In the genomic region with DNA sequence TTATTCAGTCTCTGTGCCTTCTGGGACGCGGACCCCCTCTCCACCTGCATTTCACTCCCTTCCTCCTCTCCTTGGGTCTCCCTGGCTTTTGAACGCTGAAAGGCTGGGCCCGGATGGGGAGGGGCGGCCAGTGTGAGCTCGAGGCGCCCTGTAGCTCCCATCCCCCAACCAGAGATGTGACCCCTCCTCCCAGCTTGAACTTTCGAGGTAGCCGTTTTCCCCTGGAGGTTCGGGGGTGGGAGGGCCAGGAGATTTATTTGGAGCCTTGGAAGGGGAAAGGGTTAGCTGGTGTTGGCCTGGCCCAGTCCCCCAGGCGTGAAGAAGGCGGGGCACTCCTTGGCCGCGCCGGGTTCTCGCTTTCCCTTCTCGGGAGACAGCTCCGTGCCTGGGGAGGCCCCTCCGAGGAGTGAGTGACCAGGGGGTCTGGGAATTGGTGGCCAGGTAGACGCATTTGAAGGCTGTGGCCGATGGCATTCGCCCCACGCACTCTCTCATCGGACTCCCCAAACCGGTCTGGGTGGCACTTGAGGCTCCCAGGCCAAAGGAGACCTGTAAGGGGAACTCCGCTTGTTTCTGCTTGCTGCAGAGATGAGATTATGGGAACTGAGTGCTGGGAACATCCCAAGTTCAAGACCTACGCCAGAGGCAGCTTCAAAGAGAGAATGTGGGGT, we compare ENCODE assay signal across 9 cellular contexts. TPM values are rescaled to one million over a fixed set of nuclear protein-coding genes. Genes with fewer than 3 reads are reported as not detected.
DNase-seq lines count a peak whose midpoint lies in the region; ATAC-seq and TF ChIP-seq lines count a peak whose summit lies in the region.
"Had no signal": no experiment of that assay in that cellular context is flagged by ENCODE, and none has a peak within 500 bp of the region (broad histone marks: within the 10 kb centered on the region; RNA-seq: fewer than 3 reads in every experiment).

No MANE protein-coding gene starts in this region.

- 87% methylated on average over 27 of the region's 27 CpGs for WGBS in SK-N-SH (ENCODE audit: low lambda C conversion rate)
- 3% methylated on average over 6 to 27 of the region's 27 CpGs for WGBS in transverse colon (ENCODE audit: low coverage in 1 of 2), 2 donors

- no peaks in the 10 kb centered on the region for H3K79me2 ChIP-seq in SK-N-SH (ENCODE audit: insufficient read depth)

- H3K27ac Mint-ChIP-seq in effector memory CD8-positive, alpha-beta T cell, result peak overlapping the region; percentile 81 to 86

- in situ Hi-C loops in transverse colon (cut with MboI; ENCODE audit: low pct_ligation_motif_present in 1 of 4, low pct_unique_long_range_greater_than_20kb in 1 of 4, low sequenced_read_pairs in 3 of 4), result no loop called here

- no peaks in the 10 kb centered on the region for H3K9me3 Mint-ChIP-seq in effector memory CD8-positive, alpha-beta T cell

- H3K9me3 ChIP-seq in SK-N-SH (no peaks in the 10 kb centered on the region), transverse colon (no peaks in the 10 kb centered on the region)

- CTCF ChIA-PET in SK-N-SH (lab: Yijun Ruan, JAX), result interaction anchor here (0.8 to 7.7 kb wide), 6 partner anchors 13 to 1160 kb away, joined by 3 to 84 read pairs (median 23); partner anchors contain the start of gene CRYM

- H3K27ac ChIP-seq in SK-N-SH (ENCODE audit: low read depth in 2 of 2, low read length in 1 of 2), result no peak overlapping the region
- peak overlapping the region; percentile 90 to 93 (median 92) for H3K27ac ChIP-seq in transverse colon

- H3K4me1 Mint-ChIP-seq in effector memory CD8-positive, alpha-beta T cell (ENCODE audit: low read depth in 2 of 2), result peaks cover 13% of the 10 kb centered on the region in 2 donors

- peak; percentile 40 for TF ChIP-seq POLR2A in transverse colon (IDR thresholded peaks at IDR 0.05)

- H3K36me3 ChIP-seq in SK-N-SH (replicated peaks in 1 of 2; ENCODE audit: control insufficient read depth in 1 of 2, insufficient read depth in 2 of 2, low read length in 1 of 2) (peaks cover 0 to 7% of the 10 kb centered on the region in 2 experiments), transverse colon (no peaks in the 10 kb centered on the region)

- POLR2A ChIA-PET in SK-N-SH (lab: Yijun Ruan, JAX), result no interaction called here

- intact Hi-C loops in transverse colon (cut with DNase I; ENCODE audit: low total_unique reads), result loop anchor here (2.0 kb wide), 1 partner anchor 141 kb away; no protein-coding TSS in a partner anchor

- peak overlapping the region; percentile 85 for H3K4me2 ChIP-seq in SK-N-SH

- H3K36me3 Mint-ChIP-seq in effector memory CD8-positive, alpha-beta T cell (ENCODE audit: insufficient read depth), result peaks cover 3% of the 10 kb centered on the region

- TF ChIP-seq RAD21 in SK-N-SH (IDR thresholded peaks at IDR 0.05; ENCODE audit: low read length), result no peak

- TF ChIP-seq CTCF in SK-N-SH (IDR thresholded peaks at IDR 0.05) (no peak), transverse colon (IDR thresholded peaks at IDR 0.05) (no peak)

- no peaks in the 10 kb centered on the region for H3K9me2 ChIP-seq in SK-N-SH

- no peak for TF ChIP-seq EP300 in SK-N-SH (IDR thresholded peaks at IDR 0.05; ENCODE audit: borderline replicate concordance in 1 of 2, low read depth in 1 of 2, low read length in 1 of 2)
- no peak for TF ChIP-seq EP300 in transverse colon (IDR thresholded peaks at IDR 0.05; ENCODE audit: low read depth)

- H3K27me3 ChIP-seq in SK-N-SH (ENCODE audit: insufficient read depth) (no peaks in the 10 kb centered on the region), transverse colon (no peaks in the 10 kb centered on the region)

- H4K20me1 ChIP-seq in SK-N-SH (ENCODE audit: insufficient read depth), result no peaks in the 10 kb centered on the region

- ATAC-seq in SK-N-SH treated with all-trans-retinoic acid at 6 μM for 48 hours, result no peak
- no peak for ATAC-seq in effector memory CD8-positive, alpha-beta T cell (replicated peaks)

- H3K4me1 ChIP-seq in SK-N-SH (ENCODE audit: control insufficient read depth in 1 of 2, insufficient read depth in 2 of 2, low read depth in 1 of 2, low read length in 1 of 2) (peaks cover 6 to 11% of the 10 kb centered on the region in 2 experiments; a peak in 3 of 4 replicates), transverse colon (peaks cover 14 to 53% (median 41%) of the 10 kb centered on the region in 4 donors)

- no peaks in the 10 kb centered on the region for H3K27me3 Mint-ChIP-seq in effector memory CD8-positive, alpha-beta T cell

- H3K9ac ChIP-seq in SK-N-SH, result no peak overlapping the region

- H3F3A ChIP-seq in SK-N-SH (replicated peaks; ENCODE audit: insufficient read depth), result peaks cover 8% of the 10 kb centered on the region

- peak overlapping the region; percentile 80 to 84; a peak in 2 of 4 replicates for H3K4me3 ChIP-seq in SK-N-SH (ENCODE audit: low read depth in 2 of 2, low read length in 1 of 2)
- H3K4me3 ChIP-seq in transverse colon, result peak overlapping the region; percentile 69 to 93 (median 79)

- DNase-seq in SK-N-SH (peak; percentile 28), UCSD-AML1 (lab: John Stamatoyannopoulos, UW; ENCODE audit: unreplicated experiment) (peak; percentile 63), midbrain (lab: John Stamatoyannopoulos, UW) (peak; percentile 0), transverse colon (peak; percentile 63), NCI-H2107 treated with DMSO at 0.1 percent for 48 hours (lab: John Stamatoyannopoulos, UW; ENCODE audit: unreplicated experiment) (no peak), DMS 273 treated with DMSO at 0.1 percent for 48 hours (lab: John Stamatoyannopoulos, UW) (no peak)
- no peak for DNase-seq in effector memory CD8-positive, alpha-beta T cell

- peak overlapping the region; percentile 94 for H2AFZ ChIP-seq in SK-N-SH (ENCODE audit: low read depth)

- H3K4me3 Mint-ChIP-seq in effector memory CD8-positive, alpha-beta T cell, result peak overlapping the region; percentile 95 to 98

TF ChIP-seq in SK-N-SH, 30 proteins besides CTCF, POLR2A, EP300 and RAD21:
- TF ChIP-seq EZH2phosphoT487 (IDR thresholded peaks at IDR 0.05; ENCODE audit: borderline replicate concordance, low read depth) (no peak), CHD2 (IDR thresholded peaks at IDR 0.05; ENCODE audit: low read length, partially characterized antibody) (no peak), GATA2 (CRISPR knock-in tag; IDR thresholded peaks at IDR 0.05) (no peak), TCF12 (IDR thresholded peaks at IDR 0.05) (no peak), TEAD4 (IDR thresholded peaks at IDR 0.05; ENCODE audit: borderline replicate concordance, insufficient read depth) (no peak), IRF3 (IDR thresholded peaks at IDR 0.05; ENCODE audit: low read depth, low read length) (no peak), FOXM1 (IDR thresholded peaks at IDR 0.05; ENCODE audit: low read depth) (no peak)
- TF ChIP-seq, protein P1, sequence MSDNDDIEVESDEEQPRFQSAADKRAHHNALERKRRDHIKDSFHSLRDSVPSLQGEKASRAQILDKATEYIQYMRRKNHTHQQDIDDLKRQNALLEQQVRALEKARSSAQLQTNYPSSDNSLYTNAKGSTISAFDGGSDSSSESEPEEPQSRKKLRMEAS (IDR thresholded peaks at IDR 0.05; ENCODE audit: low read depth), result no peak

TF ChIP-seq in SK-N-SH treated with all-trans-retinoic acid at 6 μM for 48 hours, 23 proteins besides CTCF, POLR2A, EP300 and RAD21 (continues in another document):
- TF ChIP-seq GLIS3 (CRISPR knock-in tag; IDR thresholded peaks at IDR 0.05), result no peak
- no peak for TF ChIP-seq CSDC2 (CRISPR knock-in tag; IDR thresholded peaks at IDR 0.05)
- TF ChIP-seq ZFP3 (CRISPR knock-in tag; IDR thresholded peaks at IDR 0.05), result no peak
- TF ChIP-seq RARB (CRISPR knock-in tag; IDR thresholded peaks at IDR 0.05), result no peak
- TF ChIP-seq, protein P2, sequence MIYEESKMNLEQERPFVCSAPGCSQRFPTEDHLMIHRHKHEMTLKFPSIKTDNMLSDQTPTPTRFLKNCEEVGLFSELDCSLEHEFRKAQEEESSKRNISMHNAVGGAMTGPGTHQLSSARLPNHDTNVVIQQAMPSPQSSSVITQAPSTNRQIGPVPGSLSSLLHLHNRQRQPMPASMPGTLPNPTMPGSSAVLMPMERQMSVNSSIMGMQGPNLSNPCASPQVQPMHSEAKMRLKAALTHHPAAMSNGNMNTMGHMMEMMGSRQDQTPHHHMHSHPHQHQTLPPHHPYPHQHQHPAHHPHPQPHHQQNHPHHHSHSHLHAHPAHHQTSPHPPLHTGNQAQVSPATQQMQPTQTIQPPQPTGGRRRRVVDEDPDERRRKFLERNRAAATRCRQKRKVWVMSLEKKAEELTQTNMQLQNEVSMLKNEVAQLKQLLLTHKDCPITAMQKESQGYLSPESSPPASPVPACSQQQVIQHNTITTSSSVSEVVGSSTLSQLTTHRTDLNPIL (CRISPR knock-in tag; IDR thresholded peaks at IDR 0.05; ENCODE audit: low read depth), result no peak
- TF ChIP-seq ARNTL (CRISPR knock-in tag; IDR thresholded peaks at IDR 0.05; ENCODE audit: borderline replicate concordance, low read depth), result no peak
- no peak for TF ChIP-seq ZFP30 (CRISPR knock-in tag; IDR thresholded peaks at IDR 0.05)
- no peak for TF ChIP-seq ZNF70 (CRISPR knock-in tag; IDR thresholded peaks at IDR 0.05)
- TF ChIP-seq, protein P3, sequence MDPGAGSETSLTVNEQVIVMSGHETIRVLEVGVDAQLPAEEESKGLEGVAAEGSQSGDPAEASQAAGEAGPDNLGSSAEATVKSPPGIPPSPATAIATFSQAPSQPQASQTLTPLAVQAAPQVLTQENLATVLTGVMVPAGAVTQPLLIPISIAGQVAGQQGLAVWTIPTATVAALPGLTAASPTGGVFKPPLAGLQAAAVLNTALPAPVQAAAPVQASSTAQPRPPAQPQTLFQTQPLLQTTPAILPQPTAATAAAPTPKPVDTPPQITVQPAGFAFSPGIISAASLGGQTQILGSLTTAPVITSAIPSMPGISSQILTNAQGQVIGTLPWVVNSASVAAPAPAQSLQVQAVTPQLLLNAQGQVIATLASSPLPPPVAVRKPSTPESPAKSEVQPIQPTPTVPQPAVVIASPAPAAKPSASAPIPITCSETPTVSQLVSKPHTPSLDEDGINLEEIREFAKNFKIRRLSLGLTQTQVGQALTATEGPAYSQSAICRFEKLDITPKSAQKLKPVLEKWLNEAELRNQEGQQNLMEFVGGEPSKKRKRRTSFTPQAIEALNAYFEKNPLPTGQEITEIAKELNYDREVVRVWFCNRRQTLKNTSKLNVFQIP (CRISPR knock-in tag; IDR thresholded peaks at IDR 0.05; ENCODE audit: borderline replicate concordance, low read depth), result no peak
- TF ChIP-seq PPARA (CRISPR knock-in tag; IDR thresholded peaks at IDR 0.05; ENCODE audit: borderline replicate concordance), result no peak
- TF ChIP-seq TOX (CRISPR knock-in tag; IDR thresholded peaks at IDR 0.05; ENCODE audit: borderline replicate concordance), result no peak
- no peak for TF ChIP-seq ZC3H10 (CRISPR knock-in tag; IDR thresholded peaks at IDR 0.05)

RNA-seq across cellular contexts. Expression of gene LDAF1, which starts 0.9 kb away (rescaled TPM):
- polyA plus RNA-seq in SK-N-SH (2012; rRNA removed), result 10.0 and 12.8 TPM in 2 replicates
- polyA plus RNA-seq in SK-N-SH (2012; cell fraction: cytosol; rRNA removed), result 9.9 and 14.0 TPM in 2 replicates
- polyA plus RNA-seq in SK-N-SH (2012; cell fraction: nucleus; rRNA removed), result 3.7 and 3.8 TPM in 2 replicates
- total RNA-seq in transverse colon, result 10 to 100 TPM; 23.6 to 71.0 (median 59.3) TPM

RNA-seq across cellular contexts. Expression of gene DNAH3, which starts 8.8 kb away (rescaled TPM):
- polyA plus RNA-seq in SK-N-SH (2012; rRNA removed), result not detected in 2 replicates
- polyA plus RNA-seq in SK-N-SH (2012; cell fraction: cytosol; rRNA removed), result 0.01 TPM in 2 replicates
- 0.04 and 0.05 TPM in 2 replicates for polyA plus RNA-seq in SK-N-SH (2012; cell fraction: nucleus; rRNA removed)
- total RNA-seq in transverse colon, result 10 to 100 TPM in 1 of 4 donors, 1 to 10 TPM in 3; 1.1 to 28.7 (median 5.5) TPM

RNA-seq across cellular contexts. Expression of gene ZP2, which starts 52.0 kb away (rescaled TPM):
- polyA plus RNA-seq in SK-N-SH (2012; rRNA removed), result not detected in 2 replicates
- not detected in 2 replicates for polyA plus RNA-seq in SK-N-SH (2012; cell fraction: cytosol; rRNA removed)
- 0.02 TPM in 1 of 2 replicates, not detected in the other for polyA plus RNA-seq in SK-N-SH (2012; cell fraction: nucleus; rRNA removed)
- under 1 TPM in 1 of 4 donors, not detected in 3; 0.27 TPM for total RNA-seq in transverse colon
- total RNA-seq: temporal lobe had no signal

Comparison
In these comparisons a context has a peak if more than half of its experiments do, and no peak if none do; other contexts are left out.
1. DNase-seq: peak in SK-N-SH (single experiment), UCSD-AML1 (single experiment), midbrain (single experiment) and transverse colon (single experiment); none in effector memory CD8-positive, alpha-beta T cell (0 of 3), NCI-H2107 treated with DMSO at 0.1 percent for 48 hours (single experiment) and DMS 273 treated with DMSO at 0.1 percent for 48 hours (single experiment).
2. H3K27ac ChIP-seq: peak in transverse colon (4 of 4); none in SK-N-SH (0 of 2).